1 cellular context compared by ENCODE assay signal in the genomic region with DNA sequence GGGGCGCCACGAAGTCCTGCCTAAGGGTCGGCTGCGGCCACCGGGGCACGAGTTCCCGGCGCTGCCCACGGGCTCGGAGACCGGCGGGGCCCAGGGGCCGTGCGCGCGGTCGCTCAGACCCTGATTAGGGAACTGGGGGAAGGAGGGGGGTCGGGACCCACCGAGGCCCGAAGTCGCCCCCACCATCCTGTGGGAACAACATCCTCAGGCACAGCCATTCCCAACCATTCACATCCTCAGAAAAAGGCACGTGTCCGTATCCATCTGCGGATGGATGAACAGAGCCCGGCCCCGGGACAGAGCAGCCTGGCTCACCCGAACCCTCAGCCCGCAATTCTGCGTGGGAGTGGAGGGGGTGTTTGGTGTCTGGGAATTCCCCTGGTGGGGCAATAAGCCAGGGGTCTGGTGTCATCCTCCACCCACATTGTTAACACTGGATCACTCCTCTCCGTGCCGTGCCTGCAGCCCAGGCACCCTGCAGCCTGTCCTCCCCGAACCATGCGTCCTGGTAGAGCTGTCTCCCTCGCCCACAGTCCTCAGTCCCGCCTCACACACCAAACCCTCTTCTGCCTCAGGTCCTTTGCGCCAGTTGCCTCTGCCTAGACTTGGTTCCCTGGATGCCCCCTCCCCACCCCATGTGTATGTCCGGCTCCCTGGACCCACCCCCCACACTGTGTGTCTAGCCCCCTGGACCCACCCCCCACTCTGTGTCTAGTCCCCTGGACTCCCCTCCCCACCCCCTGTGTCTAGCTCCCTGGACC.
TF ChIP-seq lines count a peak whose summit lies in the region.

No MANE protein-coding gene starts in this region.

TF ChIP-seq in K562, 482 proteins besides CTCF, POLR2A, EP300 and RAD21 (continued from another document and continues in another):
- TF ChIP-seq RREB1 (CRISPR knock-in tag; IDR thresholded peaks at IDR 0.05) (0 out of 2 replicates have a peak, but pooled peaks have one; percentile 22), ZNF165 (CRISPR knock-in tag; IDR thresholded peaks at IDR 0.05; ENCODE audit: borderline replicate concordance) (no peak), MAFG (tag; conservative IDR thresholded peaks at IDR 0.05) (no peak), ZNF280A (IDR thresholded peaks at IDR 0.05; ENCODE audit: low read depth, partially characterized antibody) (no peak), LCOR (CRISPR knock-in tag; IDR thresholded peaks at IDR 0.05) (no peak), RNF2 (IDR thresholded peaks at IDR 0.05) (no peak), ZNF609 (CRISPR knock-in tag; IDR thresholded peaks at IDR 0.05; ENCODE audit: borderline replicate concordance) (no peak), GTF2E2 (tag; IDR thresholded peaks at IDR 0.05) (no peak), CBX1 (IDR thresholded peaks at IDR 0.05; ENCODE audit: low read depth) (peak; percentile 17; the same call in 1 of the 2 replicates), SIRT6 (IDR thresholded peaks at IDR 0.05; ENCODE audit: low read depth, low read length) (no peak), TOE1 (IDR thresholded peaks at IDR 0.05; ENCODE audit: borderline replicate concordance) (no peak), TOE1 (CRISPR knock-in tag; IDR thresholded peaks at IDR 0.05; ENCODE audit: borderline replicate concordance, low read depth) (no peak), NFE2 (IDR thresholded peaks at IDR 0.05; ENCODE audit: low read depth) (no peak), DPF2 (IDR thresholded peaks at IDR 0.05) (0 out of 2 replicates have a peak, but pooled peaks have one; percentile 21), ZNF174 (CRISPR knock-in tag; IDR thresholded peaks at IDR 0.05) (no peak), ESRRA (IDR thresholded peaks at IDR 0.05; ENCODE audit: borderline replicate concordance, low read depth) (no peak), BDP1 (IDR thresholded peaks at IDR 0.05; ENCODE audit: insufficient read depth, insufficient read length) (no peak), ZFP91 (CRISPR knock-in tag; IDR thresholded peaks at IDR 0.05) (no peak)
- TF ChIP-seq, protein P1, sequence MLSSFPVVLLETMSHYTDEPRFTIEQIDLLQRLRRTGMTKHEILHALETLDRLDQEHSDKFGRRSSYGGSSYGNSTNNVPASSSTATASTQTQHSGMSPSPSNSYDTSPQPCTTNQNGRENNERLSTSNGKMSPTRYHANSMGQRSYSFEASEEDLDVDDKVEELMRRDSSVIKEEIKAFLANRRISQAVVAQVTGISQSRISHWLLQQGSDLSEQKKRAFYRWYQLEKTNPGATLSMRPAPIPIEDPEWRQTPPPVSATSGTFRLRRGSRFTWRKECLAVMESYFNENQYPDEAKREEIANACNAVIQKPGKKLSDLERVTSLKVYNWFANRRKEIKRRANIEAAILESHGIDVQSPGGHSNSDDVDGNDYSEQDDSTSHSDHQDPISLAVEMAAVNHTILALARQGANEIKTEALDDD (IDR thresholded peaks at IDR 0.05) = no peak
- TF ChIP-seq, protein P2, sequence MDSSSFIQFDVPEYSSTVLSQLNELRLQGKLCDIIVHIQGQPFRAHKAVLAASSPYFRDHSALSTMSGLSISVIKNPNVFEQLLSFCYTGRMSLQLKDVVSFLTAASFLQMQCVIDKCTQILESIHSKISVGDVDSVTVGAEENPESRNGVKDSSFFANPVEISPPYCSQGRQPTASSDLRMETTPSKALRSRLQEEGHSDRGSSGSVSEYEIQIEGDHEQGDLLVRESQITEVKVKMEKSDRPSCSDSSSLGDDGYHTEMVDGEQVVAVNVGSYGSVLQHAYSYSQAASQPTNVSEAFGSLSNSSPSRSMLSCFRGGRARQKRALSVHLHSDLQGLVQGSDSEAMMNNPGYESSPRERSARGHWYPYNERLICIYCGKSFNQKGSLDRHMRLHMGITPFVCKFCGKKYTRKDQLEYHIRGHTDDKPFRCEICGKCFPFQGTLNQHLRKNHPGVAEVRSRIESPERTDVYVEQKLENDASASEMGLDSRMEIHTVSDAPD (CRISPR knock-in tag; IDR thresholded peaks at IDR 0.05) = no peak
- TF ChIP-seq, protein P3, sequence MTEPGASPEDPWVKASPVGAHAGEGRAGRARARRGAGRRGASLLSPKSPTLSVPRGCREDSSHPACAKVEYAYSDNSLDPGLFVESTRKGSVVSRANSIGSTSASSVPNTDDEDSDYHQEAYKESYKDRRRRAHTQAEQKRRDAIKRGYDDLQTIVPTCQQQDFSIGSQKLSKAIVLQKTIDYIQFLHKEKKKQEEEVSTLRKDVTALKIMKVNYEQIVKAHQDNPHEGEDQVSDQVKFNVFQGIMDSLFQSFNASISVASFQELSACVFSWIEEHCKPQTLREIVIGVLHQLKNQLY (CRISPR knock-in tag; conservative IDR thresholded peaks at IDR 0.05) = no peak
- TF ChIP-seq, protein P4, sequence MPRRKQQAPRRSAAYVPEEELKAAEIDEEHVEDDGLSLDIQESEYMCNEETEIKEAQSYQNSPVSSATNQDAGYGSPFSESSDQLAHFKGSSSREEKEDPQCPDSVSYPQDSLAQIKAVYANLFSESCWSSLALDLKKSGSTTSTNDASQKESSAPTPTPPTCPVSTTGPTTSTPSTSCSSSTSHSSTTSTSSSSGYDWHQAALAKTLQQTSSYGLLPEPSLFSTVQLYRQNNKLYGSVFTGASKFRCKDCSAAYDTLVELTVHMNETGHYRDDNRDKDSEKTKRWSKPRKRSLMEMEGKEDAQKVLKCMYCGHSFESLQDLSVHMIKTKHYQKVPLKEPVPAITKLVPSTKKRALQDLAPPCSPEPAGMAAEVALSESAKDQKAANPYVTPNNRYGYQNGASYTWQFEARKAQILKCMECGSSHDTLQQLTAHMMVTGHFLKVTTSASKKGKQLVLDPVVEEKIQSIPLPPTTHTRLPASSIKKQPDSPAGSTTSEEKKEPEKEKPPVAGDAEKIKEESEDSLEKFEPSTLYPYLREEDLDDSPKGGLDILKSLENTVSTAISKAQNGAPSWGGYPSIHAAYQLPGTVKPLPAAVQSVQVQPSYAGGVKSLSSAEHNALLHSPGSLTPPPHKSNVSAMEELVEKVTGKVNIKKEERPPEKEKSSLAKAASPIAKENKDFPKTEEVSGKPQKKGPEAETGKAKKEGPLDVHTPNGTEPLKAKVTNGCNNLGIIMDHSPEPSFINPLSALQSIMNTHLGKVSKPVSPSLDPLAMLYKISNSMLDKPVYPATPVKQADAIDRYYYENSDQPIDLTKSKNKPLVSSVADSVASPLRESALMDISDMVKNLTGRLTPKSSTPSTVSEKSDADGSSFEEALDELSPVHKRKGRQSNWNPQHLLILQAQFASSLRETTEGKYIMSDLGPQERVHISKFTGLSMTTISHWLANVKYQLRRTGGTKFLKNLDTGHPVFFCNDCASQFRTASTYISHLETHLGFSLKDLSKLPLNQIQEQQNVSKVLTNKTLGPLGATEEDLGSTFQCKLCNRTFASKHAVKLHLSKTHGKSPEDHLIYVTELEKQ (CRISPR knock-in tag; IDR thresholded peaks at IDR 0.05) = no peak
- TF ChIP-seq, protein P5, sequence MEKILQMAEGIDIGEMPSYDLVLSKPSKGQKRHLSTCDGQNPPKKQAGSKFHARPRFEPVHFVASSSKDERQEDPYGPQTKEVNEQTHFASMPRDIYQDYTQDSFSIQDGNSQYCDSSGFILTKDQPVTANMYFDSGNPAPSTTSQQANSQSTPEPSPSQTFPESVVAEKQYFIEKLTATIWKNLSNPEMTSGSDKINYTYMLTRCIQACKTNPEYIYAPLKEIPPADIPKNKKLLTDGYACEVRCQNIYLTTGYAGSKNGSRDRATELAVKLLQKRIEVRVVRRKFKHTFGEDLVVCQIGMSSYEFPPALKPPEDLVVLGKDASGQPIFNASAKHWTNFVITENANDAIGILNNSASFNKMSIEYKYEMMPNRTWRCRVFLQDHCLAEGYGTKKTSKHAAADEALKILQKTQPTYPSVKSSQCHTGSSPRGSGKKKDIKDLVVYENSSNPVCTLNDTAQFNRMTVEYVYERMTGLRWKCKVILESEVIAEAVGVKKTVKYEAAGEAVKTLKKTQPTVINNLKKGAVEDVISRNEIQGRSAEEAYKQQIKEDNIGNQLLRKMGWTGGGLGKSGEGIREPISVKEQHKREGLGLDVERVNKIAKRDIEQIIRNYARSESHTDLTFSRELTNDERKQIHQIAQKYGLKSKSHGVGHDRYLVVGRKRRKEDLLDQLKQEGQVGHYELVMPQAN (IDR thresholded peaks at IDR 0.05; ENCODE audit: borderline replicate concordance) = peak; percentile 43; the same call in 1 of the 2 replicates
